Comparison of ENCODE assay signal across 34 cellular contexts in genomic region chr12:700061-700460, GRCh38. TPM values are rescaled to one million over a fixed set of nuclear protein-coding genes. Genes with fewer than 3 reads are reported as not detected.
DNase-seq lines count a peak whose midpoint lies in the region; ATAC-seq, FAIRE-seq and TF ChIP-seq lines count a peak whose summit lies in the region.
"Had no signal": no experiment of that assay in that cellular context is flagged by ENCODE, and none has a peak within 500 bp of the region (broad histone marks: within the 10 kb centered on the region; RNA-seq: fewer than 3 reads in every experiment).

No MANE protein-coding gene starts in this region.

- peaks cover 1% of the 10 kb centered on the region; the same call in 1 of the 2 replicates for H3K23me2 ChIP-seq in H1 (ENCODE audit: low read depth, low read length)

- no peak overlapping the region for H3K56ac ChIP-seq in H1 (replicated peaks; ENCODE audit: insufficient read length, low read depth, low read length)

- no peak overlapping the region for H2BK120ac ChIP-seq in H1 (replicated peaks; ENCODE audit: low read depth, low read length)
- no peak overlapping the region for H2BK120ac ChIP-seq in neuronal stem cell (ENCODE audit: low read depth, low read length)

- H3K4me2 ChIP-seq in H1 (ENCODE audit: insufficient read depth in 1 of 2, low read depth in 2 of 2, low read length in 2 of 2): no peak overlapping the region
- H3K4me2 ChIP-seq in neuronal stem cell (ENCODE audit: insufficient read depth, low read length, poor library complexity, severe bottlenecking): no peak overlapping the region
- H3K4me2 ChIP-seq: PC-9 had no signal

- H2AFZ ChIP-seq in H1 (ENCODE audit: low read length): no peak overlapping the region
- peak overlapping the region; percentile 13 for H2AFZ ChIP-seq in neuronal stem cell (ENCODE audit: low read length)
- H2AFZ ChIP-seq: PC-9 had no signal

- TF ChIP-seq RAD21 in H1 (IDR thresholded peaks at IDR 0.05 in 1 of 2, conservative IDR thresholded peaks at IDR 0.05 in 1 of 2; ENCODE audit: low read depth in 2 of 2, low read length in 2 of 2): peak in 1 of 2 experiments; percentile 51; a peak in 2 of 4 replicates

- TF ChIP-seq POLR2A in H1 (IDR thresholded peaks at IDR 0.05; ENCODE audit: control extremely low read depth in 1 of 2, low read depth in 2 of 2, low read length in 2 of 2): no peak

- no peak overlapping the region for H3K14ac ChIP-seq in H1 (ENCODE audit: insufficient read length)
- no peak overlapping the region for H3K14ac ChIP-seq in neuronal stem cell (ENCODE audit: low read length)

- no peak overlapping the region for H3K4me3 ChIP-seq in BE2C (ENCODE audit: low read depth, low read length)
- no peak overlapping the region for H3K4me3 ChIP-seq in H1 (ENCODE audit: extremely low read depth in 1 of 4, insufficient read depth in 2 of 4, low read depth in 3 of 4, low read length in 4 of 4)
- no peak overlapping the region for H3K4me3 ChIP-seq in neuronal stem cell (ENCODE audit: low read length in 2 of 2)
- H3K4me3 ChIP-seq: breast epithelium, esophagus squamous epithelium, heart left ventricle, PC-9, upper lobe of right lung had no signal

- H3K27ac ChIP-seq in H1 (ENCODE audit: low read depth, low read length) (no peak overlapping the region), neuronal stem cell (replicated peaks; ENCODE audit: low read length) (no peak overlapping the region)
- H3K27ac ChIP-seq: breast epithelium, esophagus squamous epithelium, foreskin keratinocyte, heart left ventricle, PC-9, upper lobe of right lung had no signal

- H3K9ac ChIP-seq in H1 (replicated peaks in 1 of 4; ENCODE audit: extremely low read depth in 1 of 4, low read depth in 3 of 4, low read length in 3 of 4): no peak overlapping the region
- H3K9ac ChIP-seq in neuronal stem cell (ENCODE audit: low read depth, low read length, poor library complexity): no peak overlapping the region

- 0 out of 2 replicates have a peak overlapping the region, but pooled peaks have one; percentile 66 for H2BK20ac ChIP-seq in H1 (ENCODE audit: low read length)

- no peak overlapping the region for H2BK5ac ChIP-seq in H1 (ENCODE audit: low read depth, low read length)
- H2BK5ac ChIP-seq in neuronal stem cell (ENCODE audit: low read length): no peak overlapping the region

- no peak for TF ChIP-seq EP300 in H1 (IDR thresholded peaks at IDR 0.05; ENCODE audit: borderline replicate concordance in 1 of 2, low read depth in 2 of 2, low read length in 2 of 2)

- no peaks in the 10 kb centered on the region for H3K4me1 ChIP-seq in BE2C
- peaks cover 0 to 2% (median under 1%) of the 10 kb centered on the region in 4 experiments; a peak in 3 of 7 replicates for H3K4me1 ChIP-seq in H1 (replicated peaks in 1 of 4; ENCODE audit: control insufficient read depth in 3 of 4, insufficient read depth in 4 of 4, low read length in 3 of 4)
- peaks cover 1 to 4% of the 10 kb centered on the region in 2 donors for H3K4me1 ChIP-seq in neuronal stem cell (ENCODE audit: control insufficient read depth in 2 of 2, insufficient read depth in 1 of 2, low read depth in 1 of 2, low read length in 2 of 2)
- H3K4me1 ChIP-seq: breast epithelium, esophagus squamous epithelium, foreskin keratinocyte, upper lobe of right lung had no signal

- ATAC-seq in HG03354 (IDR thresholded peaks at IDR 0.05; ENCODE audit: poor library complexity, severe bottlenecking, unreplicated experiment): no peak
- ATAC-seq in GM19395 (IDR thresholded peaks at IDR 0.05; ENCODE audit: unreplicated experiment): no peak
- ATAC-seq: activated CD8-positive, alpha-beta T cell treated with anti-CD3 and anti-CD28 coated beads for 36 hours; foreskin keratinocyte; heart left ventricle; Right ventricle myocardium inferior; stimulated activated memory B cell treated with anti-CD40 and anti-IgM and Interleukin-4, amounts not matched to agents 10 μg/mL and 1 μg/mL and 100 μg/mL, for 72 hours; upper lobe of right lung had no signal

- no peak overlapping the region for H4K91ac ChIP-seq in H1 (replicated peaks; ENCODE audit: insufficient read length, low read length)
- H4K91ac ChIP-seq in neuronal stem cell (ENCODE audit: low read depth, low read length, poor library complexity): no peak overlapping the region

- H3K27me3 ChIP-seq in BE2C (no peaks in the 10 kb centered on the region), H1 (replicated peaks in 1 of 4; ENCODE audit: control insufficient read depth in 3 of 4, extremely low read depth in 1 of 4, insufficient read depth in 3 of 4, low read length in 3 of 4) (no peaks in the 10 kb centered on the region; a peak in 1 of 7 replicates), neuronal stem cell (ENCODE audit: control insufficient read depth in 3 of 3, insufficient read depth in 3 of 3, low read depth in 1 of 3, low read length in 3 of 3) (no peaks in the 10 kb centered on the region)
- H3K27me3 ChIP-seq: breast epithelium, esophagus squamous epithelium, foreskin keratinocyte, heart left ventricle, upper lobe of right lung had no signal

- H2AK5ac ChIP-seq in H1 (ENCODE audit: low read depth, low read length): no peak overlapping the region
- H2AK5ac ChIP-seq in neuronal stem cell (ENCODE audit: low read depth, low read length): no peak overlapping the region

- WGBS in H1 (ENCODE audit: extremely low coverage in 1 of 2, insufficient coverage in 1 of 2, insufficient read length in 1 of 2, insufficient replicate concordance in 2 of 2, low coverage in 1 of 2, low lambda C conversion rate in 2 of 2, missing lambda C conversion rate in 1 of 2), 2 experiments: 77% methylated on average over 4 of the region's 4 CpGs; no CpG with 5 or more reads in 1 of the 2 experiments
- no CpG with 5 or more reads among the region's 4 CpGs for WGBS in neuronal stem cell (ENCODE audit: extremely low coverage in 2 of 2, insufficient read length in 2 of 2, insufficient replicate concordance in 1 of 2), 2 donors

- TF ChIP-seq CTCF in BE2C (IDR thresholded peaks at IDR 0.05; ENCODE audit: low read depth, low read length) (0 out of 2 replicates have a peak, but pooled peaks have one; percentile 7), H1 (IDR thresholded peaks at IDR 0.05; ENCODE audit: control extremely low read depth in 1 of 3, insufficient read depth in 1 of 3, low read depth in 1 of 3, low read length in 3 of 3) (peak; percentile 13 to 21 (median 21); a peak in 3 of 4 replicates)

- no peaks in the 10 kb centered on the region for H3K79me2 ChIP-seq in H1 (ENCODE audit: control insufficient read depth in 1 of 2, insufficient read depth in 2 of 2, low read length in 2 of 2)

- H3K4ac ChIP-seq in H1 (replicated peaks; ENCODE audit: insufficient read length, low read depth, low read length): no peak overlapping the region
- no peak overlapping the region for H3K4ac ChIP-seq in neuronal stem cell (ENCODE audit: low read length)

- CTCF ChIA-PET in H1 (lab: Charles Lee; ENCODE audit: partially characterized antibody): interaction anchor here (0.6 to 2.0 kb wide), 7 partner anchors 10 to 197 kb away, joined by 3 to 9 read pairs (median 3); no protein-coding TSS in a partner anchor

- DNase-seq in BE2C: no peak
- peak; percentile 46 for DNase-seq in MV-4-11 (lab: John Stamatoyannopoulos, UW)
- no peak for DNase-seq in H1 (ENCODE audit: low read depth in 1 of 2, low spot score in 2 of 2)
- no peak for DNase-seq in neuronal stem cell (ENCODE audit: low spot score)
- DNase-seq in OCI-M1 (lab: John Stamatoyannopoulos, UW): no peak
- no peak for DNase-seq in NCI-H2196 treated with DMSO at 0.1 percent for 48 hours (lab: John Stamatoyannopoulos, UW; ENCODE audit: unreplicated experiment)
- DNase-seq: activated CD4-positive, alpha-beta T cell treated with anti-CD3 and anti-CD28 coated beads for 1 hour; activated CD8-positive, alpha-beta T cell treated with anti-CD3 and anti-CD28 coated beads for 36 hours; anterior cingulate cortex; CD4-positive, alpha-beta T cell; cortex of kidney; esophagus squamous epithelium; foreskin keratinocyte; GOT3; heart left ventricle; KBM-7; kidney; naive B cell; NCI-H1105 treated with DMSO at 0.1 percent for 48 hours; NCI-H1930; NCI-H2227 treated with DMSO at 0.1 percent for 48 hours; NCI-H526 treated with DMSO at 0.1 percent for 48 hours; NK-92 treated with Interleukin-12 subunit alpha and Interleukin-12 subunit beta, amount 100 ng/mL, for 24 hours; PC-9; upper lobe of right lung had no signal

- POLR2A ChIA-PET in H1 (lab: Charles Lee; ENCODE audit: partially characterized antibody): no interaction called here

- no peaks in the 10 kb centered on the region for H3K9me3 ChIP-seq in BE2C
- H3K9me3 ChIP-seq in H1 (ENCODE audit: insufficient read depth in 2 of 2, low read depth in 1 of 2, low read length in 1 of 2): peaks cover 0 to 2% of the 10 kb centered on the region in 2 experiments; a peak in 1 of 4 replicates
- peaks cover 6 to 12% of the 10 kb centered on the region in 2 donors for H3K9me3 ChIP-seq in neuronal stem cell (replicated peaks in 1 of 2; ENCODE audit: control insufficient read depth in 2 of 2, insufficient read depth in 1 of 2, low read depth in 1 of 2, low read length in 2 of 2)

- no peak overlapping the region for H4K5ac ChIP-seq in H1 (ENCODE audit: insufficient read length, low read depth, low read length)

- H2BK12ac ChIP-seq in H1 (ENCODE audit: low read depth, low read length): no peak overlapping the region
- H2BK12ac ChIP-seq in neuronal stem cell (ENCODE audit: low read length): no peak overlapping the region

- H3K36me3 ChIP-seq in BE2C: no peaks in the 10 kb centered on the region
- H3K36me3 ChIP-seq in H1 (ENCODE audit: control insufficient read depth in 2 of 4, insufficient read depth in 4 of 4, low read length in 3 of 4): no peaks in the 10 kb centered on the region
- no peaks in the 10 kb centered on the region for H3K36me3 ChIP-seq in neuronal stem cell (replicated peaks in 1 of 2; ENCODE audit: control insufficient read depth in 2 of 2, insufficient read depth in 2 of 2, low read length in 2 of 2)
- H3K36me3 ChIP-seq: breast epithelium, esophagus squamous epithelium, heart left ventricle, upper lobe of right lung had no signal

- H4K8ac ChIP-seq in H1 (ENCODE audit: extremely low read depth, insufficient read depth, low read length): no peak overlapping the region
- no peak overlapping the region for H4K8ac ChIP-seq in neuronal stem cell (ENCODE audit: low read depth, low read length)

- H3K79me1 ChIP-seq in H1 (ENCODE audit: low read depth, low read length) (no peaks in the 10 kb centered on the region), neuronal stem cell (ENCODE audit: low read depth, low read length) (no peaks in the 10 kb centered on the region)

- no peak overlapping the region for H3K23ac ChIP-seq in H1 (ENCODE audit: insufficient read length)
- H3K23ac ChIP-seq in neuronal stem cell (ENCODE audit: low read depth, low read length, poor library complexity): no peak overlapping the region

- H3K18ac ChIP-seq in H1 (ENCODE audit: extremely low read depth, low read length) (no peak overlapping the region), neuronal stem cell (ENCODE audit: low read length) (no peak overlapping the region)

- no peaks in the 10 kb centered on the region for H4K20me1 ChIP-seq in H1 (replicated peaks in 1 of 2; ENCODE audit: control insufficient read depth in 1 of 2, insufficient read depth in 2 of 2, low read length in 2 of 2)

- FAIRE-seq in H1 (lab: Jason Lieb, UNC): peak; percentile 19
- FAIRE-seq: A204.1, D721Med, endometrium, kidney had no signal

- H2BK15ac ChIP-seq in H1 (ENCODE audit: low read length) (0 out of 2 replicates have a peak overlapping the region, but pooled peaks have one; percentile 63), neuronal stem cell (ENCODE audit: low read length) (no peak overlapping the region)

RNA-seq across cellular contexts. Expression of gene NINJ2, which starts 36.8 kb away (rescaled TPM):
- 3.1 TPM for polyA plus RNA-seq in BE2C (2012; ENCODE audit: insufficient read depth, insufficient read length, low read depth)
- total RNA-seq in H1 (2021; fragmentation: NEBNext Ultra II Directional; extraction: Animal tissue kit (Norgen Biotek cat#: 25700)): not detected in 2 replicates
- 1.4 and 1.5 TPM in 2 replicates for polyA plus RNA-seq in H1 (2011; rRNA removed)
- polyA plus RNA-seq in H1 (2011; cell fraction: cytosol; rRNA removed): 1.1 TPM
- 1.2 TPM for polyA plus RNA-seq in H1 (2011; cell fraction: nucleus; rRNA removed)
- 0.67 to 1.2 TPM (median 1.0 TPM) in 3 of 4 replicates, not detected in the other for polyA plus RNA-seq in H1 (2012, experiment 1 of 2)
- 0.98 TPM for polyA plus RNA-seq in H1 (2012, experiment 2 of 2)
- polyA plus RNA-seq in H1 (2013, experiment 1 of 2): 0.12 TPM
- polyA plus RNA-seq in H1 (2013, experiment 2 of 2): 0.29 TPM
- polyA minus RNA-seq in H1 (2011; rRNA and poly(A)+ RNA removed): 0.25 and 1.1 TPM in 2 replicates
- not detected for polyA minus RNA-seq in H1 (2011; cell fraction: cytosol; rRNA and poly(A)+ RNA removed)
- not detected for polyA minus RNA-seq in H1 (2011; cell fraction: nucleus; rRNA and poly(A)+ RNA removed)
- polyA plus RNA-seq in neuronal stem cell (2013, experiment 1 of 2): 0.52 TPM
- 0.42 TPM for polyA plus RNA-seq in neuronal stem cell (2013, experiment 2 of 2)
- total RNA-seq: MCF 10A had no signal

RNA-seq across cellular contexts. Expression of gene WNK1, which starts 52.3 kb away (rescaled TPM):
- 66.7 TPM for polyA plus RNA-seq in BE2C (2012; ENCODE audit: insufficient read depth, insufficient read length, low read depth)
- total RNA-seq in H1 (2021; fragmentation: NEBNext Ultra II Directional; extraction: Animal tissue kit (Norgen Biotek cat#: 25700)): 151 and 157 TPM in 2 replicates
- 65.6 and 88.2 TPM in 2 replicates for polyA plus RNA-seq in H1 (2011; rRNA removed)
- 64.7 TPM for polyA plus RNA-seq in H1 (2011; cell fraction: cytosol; rRNA removed)
- polyA plus RNA-seq in H1 (2011; cell fraction: nucleus; rRNA removed): 126 TPM
- 83.6 to 122 TPM (median 104 TPM) in 4 replicates for polyA plus RNA-seq in H1 (2012, experiment 1 of 2)
- 3.8 TPM for polyA plus RNA-seq in H1 (2012, experiment 2 of 2)
- polyA plus RNA-seq in H1 (2013, experiment 1 of 2): 50.7 TPM
- 43.2 TPM for polyA plus RNA-seq in H1 (2013, experiment 2 of 2)
- polyA minus RNA-seq in H1 (2011; rRNA and poly(A)+ RNA removed): 308 and 326 TPM in 2 replicates
- 269 TPM for polyA minus RNA-seq in H1 (2011; cell fraction: cytosol; rRNA and poly(A)+ RNA removed)
- polyA minus RNA-seq in H1 (2011; cell fraction: nucleus; rRNA and poly(A)+ RNA removed): 226 TPM
- polyA plus RNA-seq in neuronal stem cell (2013, experiment 1 of 2): 49.9 TPM
- 50.8 TPM for polyA plus RNA-seq in neuronal stem cell (2013, experiment 2 of 2)
